9 cellular contexts compared by ENCODE assay signal in genomic region chr12:96720363-96720705, GRCh38.
DNase-seq lines count a peak whose midpoint lies in the region; ATAC-seq and TF ChIP-seq lines count a peak whose summit lies in the region.
"Had no signal": no experiment of that assay in that cellular context is flagged by ENCODE, and none has a peak within 500 bp of the region (broad histone marks: within the 10 kb centered on the region; RNA-seq: fewer than 3 reads in every experiment).

No MANE protein-coding gene starts in this region.

- ATAC-seq in GM21786 (IDR thresholded peaks at IDR 0.05; ENCODE audit: unreplicated experiment) (peak; percentile 46), activated B cell treated with CpG ODN at 0.5 μM for 24 hours (ENCODE audit: low read depth) (peak; percentile 34)

- H3K4me1 Mint-ChIP-seq in activated B cell treated with CpG ODN at 0.5 μM for 24 hours: peaks cover 6% of the 10 kb centered on the region

- no peaks in the 10 kb centered on the region for H3K36me3 ChIP-seq in KOPT-K1 (ENCODE audit: insufficient read depth, low read length)
- H3K36me3 ChIP-seq in spleen: no peaks in the 10 kb centered on the region
- H3K36me3 ChIP-seq: adrenal gland had no signal

- no peaks in the 10 kb centered on the region for H3K27me3 Mint-ChIP-seq in activated B cell treated with CpG ODN at 0.5 μM for 24 hours

- POLR2A ChIA-PET in activated B cell treated with CpG ODN at 0.5 μM for 24 hours (lab: Charles Lee): no interaction called here

- H3K9me3 Mint-ChIP-seq in activated B cell treated with CpG ODN at 0.5 μM for 24 hours: no peaks in the 10 kb centered on the region

- peaks cover 0 to 15% (median 8%) of the 10 kb centered on the region in 6 donors for H3K4me1 ChIP-seq in spleen

- no peaks in the 10 kb centered on the region for H3K36me3 Mint-ChIP-seq in activated B cell treated with CpG ODN at 0.5 μM for 24 hours (ENCODE audit: low read depth)

- H3K27ac Mint-ChIP-seq in activated B cell treated with CpG ODN at 0.5 μM for 24 hours: peak overlapping the region; percentile 36

- DNase-seq in NCI-H1436 (lab: John Stamatoyannopoulos, UW): peak; percentile 17
- no peak for DNase-seq in NCI-H1436 treated with DMSO at 0.1 percent for 48 hours (lab: John Stamatoyannopoulos, UW)
- DNase-seq in activated B cell treated with CpG ODN at 0.5 μM for 24 hours: no peak
- no peak for DNase-seq in fibroblast of the aortic adventitia (ENCODE audit: low read depth)
- peak; percentile 80 for DNase-seq in spleen
- DNase-seq in cortex of kidney (lab: John Stamatoyannopoulos, UW): no peak

- H3K4me3 ChIP-seq in fibroblast of the aortic adventitia (ENCODE audit: low read depth, low read length) (peak overlapping the region; percentile 50), spleen (peak overlapping the region; percentile 16 to 63 (median 33))

- H3K27me3 ChIP-seq in spleen (replicated peaks in 1 of 7): no peaks in the 10 kb centered on the region
- H3K27me3 ChIP-seq: adrenal gland had no signal

- H3K27ac ChIP-seq in KOPT-K1 (ENCODE audit: low read depth, low read length, poor library complexity, severe bottlenecking) (peak overlapping the region; percentile 72), spleen (peak overlapping the region; percentile 49 to 81 (median 70))

- H3K9me3 ChIP-seq in KOPT-K1 (ENCODE audit: insufficient read depth, low read length, poor library complexity, severe bottlenecking) (no peaks in the 10 kb centered on the region), spleen (no peaks in the 10 kb centered on the region)
- H3K9me3 ChIP-seq: adrenal gland had no signal

- TF ChIP-seq POLR2A in spleen (IDR thresholded peaks at IDR 0.05): no peak

- peak overlapping the region; percentile 77 for H3K4me3 Mint-ChIP-seq in activated B cell treated with CpG ODN at 0.5 μM for 24 hours

- intact Hi-C loops in activated B cell treated with CpG ODN at 0.5 μM for 24 hours (cut with micrococcal nuclease) (no loop called here), spleen (cut with DNase I; ENCODE audit: low total_unique reads) (no loop called here)

- CTCF ChIA-PET in activated B cell treated with CpG ODN at 0.5 μM for 24 hours (lab: Charles Lee): no interaction called here

- TF ChIP-seq CTCF in activated B cell treated with CpG ODN at 0.5 μM for 24 hours (IDR thresholded peaks at IDR 0.05) (no peak), fibroblast of the aortic adventitia (IDR thresholded peaks at IDR 0.05; ENCODE audit: insufficient read depth, low read length) (peak; percentile 35), spleen (IDR thresholded peaks at IDR 0.05 in 8 of 11, conservative IDR thresholded peaks at IDR 0.05 in 3 of 11) (no peak)

- WGBS in spleen, 5 donors: 31 to 51% (median 43%) methylated on average over 9 of the region's 9 CpGs

Comparison
In these comparisons a context has a peak if more than half of its experiments do, and no peak if none do; other contexts are left out.
1. DNase-seq: peak in NCI-H1436 (single experiment) and spleen (single experiment); none in NCI-H1436 treated with DMSO at 0.1 percent for 48 hours (single experiment), activated B cell treated with CpG ODN at 0.5 μM for 24 hours (single experiment), fibroblast of the aortic adventitia (single experiment) and cortex of kidney (single experiment).